In the genomic region with DNA sequence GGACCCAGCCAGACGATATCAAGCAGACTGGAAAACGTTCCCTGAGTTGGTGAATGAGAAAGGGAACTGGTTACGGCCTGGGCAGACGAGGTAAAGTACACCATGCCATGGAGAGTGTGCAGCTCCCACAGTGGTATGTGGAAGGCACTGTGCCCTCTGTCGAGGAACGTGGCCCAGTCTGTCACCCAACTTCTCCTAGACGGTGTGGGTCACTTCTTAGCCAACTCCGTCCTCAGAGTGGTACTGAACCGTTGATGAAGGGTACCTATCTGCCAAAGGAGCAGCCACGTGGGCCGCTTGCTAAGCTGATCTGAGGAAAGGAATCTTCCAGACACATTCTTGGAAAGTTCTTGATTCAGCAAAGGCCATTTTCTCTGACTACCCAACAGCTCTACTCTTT, we compare ENCODE assay signal across 22 cellular contexts.
"Had no signal": no experiment of that assay in that cellular context is flagged by ENCODE, and none has a peak within 500 bp of the region (broad histone marks: within the 10 kb centered on the region; RNA-seq: fewer than 3 reads in every experiment).

No MANE protein-coding gene starts in this region.

- H3K27ac ChIP-seq: SJSA1, SK-N-MC had no signal

- FAIRE-seq: RCC 7860 had no signal

- H3K36me3 ChIP-seq: MG63, SJSA1 had no signal

- H3K4me3 ChIP-seq: MG63, SJSA1, SK-N-MC had no signal

- DNase-seq: Karpas-422, KG1, MG63, NCI-H1092, NCI-H1105 treated with DMSO at 0.1 percent for 48 hours, NCI-H1417 treated with DMSO at 0.1 percent for 48 hours, NCI-H146, NCI-H1694 treated with DMSO at 0.1 percent for 48 hours, NCI-H1930, NCI-H2081 treated with DMSO at 0.1 percent for 48 hours, NCI-H2171, NCI-H226, NCI-H446, NCI-H510A, NCI-H524 treated with DMSO at 0.1 percent for 48 hours, NCI-H774, Right ventricle myocardium superior, RPMI8226, SIG-M5 had no signal

- H3K27me3 ChIP-seq: MG63, SJSA1 had no signal

- H3K9me3 ChIP-seq: MG63, SJSA1 had no signal
